In the genomic region with DNA sequence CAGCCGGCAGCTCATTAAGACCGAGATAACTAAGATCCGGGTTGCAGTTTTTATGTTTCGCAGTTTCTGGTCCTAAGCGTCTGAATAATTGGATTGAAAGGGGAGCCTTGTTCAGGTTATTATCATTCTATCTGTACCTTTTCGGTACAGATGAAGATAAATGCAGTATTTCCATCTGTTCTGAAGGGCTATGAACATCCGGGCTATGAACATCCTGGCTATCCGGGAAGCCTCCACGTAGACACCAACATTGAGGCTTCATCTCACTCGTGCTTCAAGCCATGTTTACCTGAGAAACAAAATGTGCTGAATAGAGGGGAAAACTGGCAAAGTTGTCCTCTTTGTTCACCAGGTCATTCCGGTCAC, we compare ENCODE assay signal across 1 cellular context.
TF ChIP-seq lines count a peak whose summit lies in the region.

No MANE protein-coding gene starts in this region.

TF ChIP-seq in H1, 55 proteins besides CTCF, POLR2A, EP300 and RAD21 (continued from another document):
- TF ChIP-seq, protein P1, sequence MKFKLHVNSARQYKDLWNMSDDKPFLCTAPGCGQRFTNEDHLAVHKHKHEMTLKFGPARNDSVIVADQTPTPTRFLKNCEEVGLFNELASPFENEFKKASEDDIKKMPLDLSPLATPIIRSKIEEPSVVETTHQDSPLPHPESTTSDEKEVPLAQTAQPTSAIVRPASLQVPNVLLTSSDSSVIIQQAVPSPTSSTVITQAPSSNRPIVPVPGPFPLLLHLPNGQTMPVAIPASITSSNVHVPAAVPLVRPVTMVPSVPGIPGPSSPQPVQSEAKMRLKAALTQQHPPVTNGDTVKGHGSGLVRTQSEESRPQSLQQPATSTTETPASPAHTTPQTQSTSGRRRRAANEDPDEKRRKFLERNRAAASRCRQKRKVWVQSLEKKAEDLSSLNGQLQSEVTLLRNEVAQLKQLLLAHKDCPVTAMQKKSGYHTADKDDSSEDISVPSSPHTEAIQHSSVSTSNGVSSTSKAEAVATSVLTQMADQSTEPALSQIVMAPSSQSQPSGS (IDR thresholded peaks at IDR 0.05; ENCODE audit: low read length) = peak; percentile 41; the same call in 1 of the 2 replicates
- TF ChIP-seq YY1 (IDR thresholded peaks at IDR 0.05; ENCODE audit: low read depth, low read length) = no peak
- no peak for TF ChIP-seq HDAC2 (IDR thresholded peaks at IDR 0.05; ENCODE audit: borderline replicate concordance in 1 of 2, low read depth in 2 of 2, low read length in 2 of 2)
- TF ChIP-seq KDM1A (IDR thresholded peaks at IDR 0.05; ENCODE audit: borderline replicate concordance, low read length) = no peak
